Comparison of ENCODE assay signal across 3 cellular contexts in the genomic region with DNA sequence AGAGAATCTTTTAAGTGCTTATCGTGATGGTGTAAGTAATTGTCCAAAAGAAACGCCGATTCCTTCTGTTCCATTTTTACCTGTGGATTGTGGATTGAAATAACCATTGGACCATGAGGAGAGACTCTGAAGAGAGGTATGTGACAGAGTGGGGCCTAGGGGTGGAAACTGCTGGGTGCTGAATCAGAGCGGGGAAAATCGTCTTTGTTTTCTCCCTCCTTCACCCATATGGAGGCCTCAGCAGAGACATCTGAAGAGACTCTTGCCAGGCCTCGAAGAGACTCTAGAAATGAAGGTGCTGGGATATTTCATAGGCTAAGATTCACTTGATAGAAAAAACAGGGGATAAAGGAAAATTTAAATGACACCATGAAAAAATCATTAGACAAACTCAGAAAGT.
TF ChIP-seq lines count a peak whose summit lies in the region.

No MANE protein-coding gene starts in this region.

TF ChIP-seq in HepG2, 621 proteins besides CTCF, POLR2A, EP300 and RAD21 (continues in another document):
- TF ChIP-seq MAFK (conservative IDR thresholded peaks at IDR 0.05 in 1 of 2, IDR thresholded peaks at IDR 0.05 in 1 of 2; ENCODE audit: low read length in 2 of 2) = no peak
- TF ChIP-seq RFX5 (IDR thresholded peaks at IDR 0.05; ENCODE audit: low read depth, low read length) = no peak
- no peak for TF ChIP-seq ZNF569 (CRISPR knock-in tag; IDR thresholded peaks at IDR 0.05; ENCODE audit: borderline replicate concordance)
- no peak for TF ChIP-seq DPF2 (CRISPR knock-in tag; IDR thresholded peaks at IDR 0.05; ENCODE audit: borderline replicate concordance, low read depth)
- TF ChIP-seq SMAD3 (CRISPR knock-in tag; IDR thresholded peaks at IDR 0.05) = no peak
- TF ChIP-seq ZNF687 (CRISPR knock-in tag; IDR thresholded peaks at IDR 0.05) = no peak
- no peak for TF ChIP-seq TRIM22 (IDR thresholded peaks at IDR 0.05)
- no peak for TF ChIP-seq MLX (CRISPR knock-in tag; IDR thresholded peaks at IDR 0.05)
- no peak for TF ChIP-seq HOXA3 (CRISPR knock-in tag; IDR thresholded peaks at IDR 0.05)
- no peak for TF ChIP-seq POLR2AphosphoS5 (IDR thresholded peaks at IDR 0.05; ENCODE audit: low read depth, low read length)
- no peak for TF ChIP-seq RFXANK (CRISPR knock-in tag; IDR thresholded peaks at IDR 0.05)
- TF ChIP-seq ZNF557 (CRISPR knock-in tag; IDR thresholded peaks at IDR 0.05) = no peak
- TF ChIP-seq CCAR2 (optimal IDR thresholded peaks at IDR 0.05; ENCODE audit: low read depth, low read length) = no peak
- no peak for TF ChIP-seq SMAD1 (CRISPR knock-in tag; IDR thresholded peaks at IDR 0.05; ENCODE audit: borderline replicate concordance, low read depth)

TF ChIP-seq in HCT116, 20 proteins besides CTCF, POLR2A, EP300 and RAD21:
- no peak for TF ChIP-seq EGR1 (IDR thresholded peaks at IDR 0.05; ENCODE audit: low read depth)

TF ChIP-seq in GM12878, 131 proteins besides CTCF, POLR2A, EP300 and RAD21:
- TF ChIP-seq IKZF1 (conservative IDR thresholded peaks at IDR 0.05) (no peak), HDGF (IDR thresholded peaks at IDR 0.05) (no peak), E2F4 (IDR thresholded peaks at IDR 0.05; ENCODE audit: low read depth, low read length) (no peak), IRF5 (IDR thresholded peaks at IDR 0.05; ENCODE audit: borderline replicate concordance) (no peak), PRDM15 (CRISPR knock-in tag; IDR thresholded peaks at IDR 0.05) (no peak), SREBF1 (IDR thresholded peaks at IDR 0.05; ENCODE audit: low read length) (no peak)
